In the genomic region with DNA sequence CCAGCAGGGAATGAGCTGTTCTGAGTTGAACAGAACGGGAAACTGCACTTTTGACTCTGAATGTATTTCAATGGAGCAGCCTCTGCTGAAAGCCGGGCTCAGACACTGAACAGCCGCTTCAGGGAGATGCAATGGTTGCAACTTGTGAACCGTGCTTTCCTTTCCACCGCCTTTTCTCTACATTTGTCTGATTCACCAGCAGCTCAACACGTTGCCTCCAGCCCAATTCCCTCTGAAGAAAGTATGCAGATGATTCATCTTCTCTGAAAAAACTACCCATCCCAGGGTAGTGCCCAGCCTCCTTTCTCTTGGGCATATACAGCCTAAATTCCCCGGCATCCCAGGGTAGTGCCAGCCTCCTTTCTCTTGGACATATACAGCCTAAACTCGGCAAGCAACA, we compare ENCODE assay signal across 14 cellular contexts.
DNase-seq lines count a peak whose midpoint lies in the region; TF ChIP-seq lines count a peak whose summit lies in the region.
"Had no signal": no experiment of that assay in that cellular context is flagged by ENCODE, and none has a peak within 500 bp of the region (broad histone marks: within the 10 kb centered on the region; RNA-seq: fewer than 3 reads in every experiment).

No MANE protein-coding gene starts in this region.

- H3K27ac ChIP-seq in transverse colon, result peak overlapping the region; percentile 60 to 75 (median 74)
- H3K27ac ChIP-seq: 22Rv1, suprapubic skin had no signal

- CTCF ChIA-PET in activated naive CD4-positive, alpha-beta T cell treated with anti-CD3 and anti-CD28 coated beads, Interleukin-2, amount 10 ng/mL, durations not matched to agents 7 days and 5 days (lab: Charles Lee), result no interaction called here

- H3K9me3 Mint-ChIP-seq in activated naive CD4-positive, alpha-beta T cell treated with anti-CD3 and anti-CD28 coated beads, Interleukin-2, amount 50 U/mL, for 24 hours, result no peaks in the 10 kb centered on the region
- H3K9me3 Mint-ChIP-seq in activated naive CD4-positive, alpha-beta T cell treated with anti-CD3 and anti-CD28 coated beads, Interleukin-2, amount 10 ng/mL, durations not matched to agents 7 days and 5 days, result peaks cover 2% of the 10 kb centered on the region

- no peaks in the 10 kb centered on the region for H3K27me3 Mint-ChIP-seq in activated naive CD4-positive, alpha-beta T cell treated with anti-CD3 and anti-CD28 coated beads, Interleukin-2, amount 50 U/mL, for 24 hours
- H3K27me3 Mint-ChIP-seq in activated naive CD4-positive, alpha-beta T cell treated with anti-CD3 and anti-CD28 coated beads, Interleukin-2, amount 10 ng/mL, durations not matched to agents 7 days and 5 days, result peaks cover 6% of the 10 kb centered on the region
- H3K27me3 Mint-ChIP-seq: activated CD4-positive, alpha-beta memory T cell treated with anti-CD3 and anti-CD28 coated beads for 36 hours had no signal

- no peaks in the 10 kb centered on the region for H3K4me1 Mint-ChIP-seq in activated naive CD4-positive, alpha-beta T cell treated with anti-CD3 and anti-CD28 coated beads, Interleukin-2, amount 50 U/mL, for 24 hours
- H3K4me1 Mint-ChIP-seq in activated naive CD4-positive, alpha-beta T cell treated with anti-CD3 and anti-CD28 coated beads, Interleukin-2, amount 10 ng/mL, durations not matched to agents 7 days and 5 days, result no peaks in the 10 kb centered on the region

- H3K36me3 Mint-ChIP-seq in activated naive CD4-positive, alpha-beta T cell treated with anti-CD3 and anti-CD28 coated beads, Interleukin-2, amount 50 U/mL, for 24 hours, result no peaks in the 10 kb centered on the region
- no peaks in the 10 kb centered on the region for H3K36me3 Mint-ChIP-seq in activated naive CD4-positive, alpha-beta T cell treated with anti-CD3 and anti-CD28 coated beads, Interleukin-2, amount 10 ng/mL, durations not matched to agents 7 days and 5 days
- H3K36me3 Mint-ChIP-seq: activated CD4-positive, alpha-beta memory T cell treated with anti-CD3 and anti-CD28 coated beads for 36 hours had no signal

- 40 to 74% methylated on average over 1 to 8 of the region's 8 CpGs for WGBS in transverse colon (ENCODE audit: low coverage in 1 of 2), 2 donors
- 35 to 50% methylated on average over 8 of the region's 8 CpGs for WGBS in lower leg skin, 2 donors

- intact Hi-C loops in transverse colon (cut with DNase I; ENCODE audit: low total_unique reads), result loop anchor here (5.0 kb wide), 1 partner anchor 124 kb away; no protein-coding TSS in a partner anchor
- intact Hi-C loops in lower leg skin (cut with DNase I; ENCODE audit: low total_unique reads), result no loop called here

- in situ Hi-C loops in transverse colon (cut with MboI; ENCODE audit: low pct_ligation_motif_present in 1 of 4, low pct_unique_long_range_greater_than_20kb in 1 of 4, low sequenced_read_pairs in 3 of 4), result no loop called here

- no peak for TF ChIP-seq EP300 in transverse colon (IDR thresholded peaks at IDR 0.05; ENCODE audit: low read depth)

- H3K9me3 ChIP-seq in transverse colon, result no peaks in the 10 kb centered on the region
- H3K9me3 ChIP-seq: suprapubic skin had no signal

- no peaks in the 10 kb centered on the region for H3K27me3 ChIP-seq in transverse colon
- H3K27me3 ChIP-seq: suprapubic skin had no signal

- no peak for DNase-seq in activated naive CD4-positive, alpha-beta T cell treated with anti-CD3 and anti-CD28 coated beads, Interleukin-2, amount 10 ng/mL, durations not matched to agents 7 days and 5 days
- DNase-seq in amniotic stem cell (lab: John Stamatoyannopoulos, UW) (peak; percentile 36), islet precursor cell (peak; percentile 71), transverse colon (no peak), hepatic stellate cell (ENCODE audit: low spot score) (no peak), lower leg skin (ENCODE audit: low spot score in 2 of 2) (no peak), DMS53 (lab: John Stamatoyannopoulos, UW) (no peak)
- DNase-seq: activated CD4-positive, alpha-beta memory T cell treated with anti-CD3 and anti-CD28 coated beads for 36 hours; activated effector memory CD4-positive, alpha-beta T cell treated with Interleukin-2 at 50 U/mL for 16 hours; DMS153; NCI-H1417 treated with DMSO at 0.1 percent for 48 hours had no signal

- H3K4me1 ChIP-seq in transverse colon, result peaks cover 0 to 33% (median 4%) of the 10 kb centered on the region in 4 donors

- H3K4me3 Mint-ChIP-seq in activated naive CD4-positive, alpha-beta T cell treated with anti-CD3 and anti-CD28 coated beads, Interleukin-2, amount 50 U/mL, for 24 hours, result no peak overlapping the region
- H3K4me3 Mint-ChIP-seq in activated naive CD4-positive, alpha-beta T cell treated with anti-CD3 and anti-CD28 coated beads, Interleukin-2, amount 10 ng/mL, durations not matched to agents 7 days and 5 days, result no peak overlapping the region
- H3K4me3 Mint-ChIP-seq: activated CD4-positive, alpha-beta memory T cell treated with anti-CD3 and anti-CD28 coated beads for 36 hours had no signal

- H3K27ac Mint-ChIP-seq in activated naive CD4-positive, alpha-beta T cell treated with anti-CD3 and anti-CD28 coated beads, Interleukin-2, amount 50 U/mL, for 24 hours, result peak overlapping the region; percentile 79
- no peak overlapping the region for H3K27ac Mint-ChIP-seq in activated naive CD4-positive, alpha-beta T cell treated with anti-CD3 and anti-CD28 coated beads, Interleukin-2, amount 10 ng/mL, durations not matched to agents 7 days and 5 days
- H3K27ac Mint-ChIP-seq: activated CD4-positive, alpha-beta memory T cell treated with anti-CD3 and anti-CD28 coated beads for 36 hours had no signal

- H3K4me3 ChIP-seq in transverse colon (no peak overlapping the region), lower leg skin (ENCODE audit: low read depth, poor library complexity, severe bottlenecking) (no peak overlapping the region)
- H3K4me3 ChIP-seq: suprapubic skin had no signal

- H3K36me3 ChIP-seq in transverse colon, result no peaks in the 10 kb centered on the region
- H3K36me3 ChIP-seq: suprapubic skin had no signal

- TF ChIP-seq CTCF in transverse colon (IDR thresholded peaks at IDR 0.05) (no peak), lower leg skin (IDR thresholded peaks at IDR 0.05) (no peak)

- TF ChIP-seq POLR2A in transverse colon (IDR thresholded peaks at IDR 0.05) (no peak), lower leg skin (IDR thresholded peaks at IDR 0.05) (no peak)

Comparison
In these comparisons a context has a peak if more than half of its experiments do, and no peak if none do; other contexts are left out.
1. DNase-seq: peak in amniotic stem cell (single experiment) and islet precursor cell (single experiment); none in activated naive CD4-positive, alpha-beta T cell treated with anti-CD3 and anti-CD28 coated beads, Interleukin-2, amount 10 ng/mL, durations not matched to agents 7 days and 5 days (single experiment), transverse colon (single experiment), hepatic stellate cell (single experiment), lower leg skin (0 of 2) and DMS53 (single experiment).